In the genomic region with DNA sequence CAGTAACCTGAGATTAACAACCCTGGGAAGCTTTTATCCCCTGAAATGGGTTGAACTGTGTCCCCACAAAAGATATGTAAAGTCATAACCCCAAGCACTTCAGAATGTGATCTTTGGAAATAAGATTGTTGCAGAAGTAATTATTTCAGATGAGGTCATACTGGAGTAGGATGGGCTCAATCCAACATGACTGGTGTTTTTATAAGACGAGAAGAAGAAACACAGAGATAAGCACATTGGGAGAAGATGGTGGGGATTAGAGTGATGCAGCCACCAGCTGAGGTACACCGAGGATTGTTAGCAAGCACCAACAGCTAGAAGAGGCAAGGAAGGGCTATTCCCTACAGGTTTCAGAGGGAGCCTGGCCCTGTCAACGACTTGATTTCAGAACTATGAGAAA, we compare ENCODE assay signal across 2 cellular contexts.
TF ChIP-seq lines count a peak whose summit lies in the region.

No MANE protein-coding gene starts in this region.

TF ChIP-seq in HEK293, 187 proteins besides CTCF, POLR2A, EP300 and RAD21 (continued from another document and continues in another):
- TF ChIP-seq, protein P1, sequence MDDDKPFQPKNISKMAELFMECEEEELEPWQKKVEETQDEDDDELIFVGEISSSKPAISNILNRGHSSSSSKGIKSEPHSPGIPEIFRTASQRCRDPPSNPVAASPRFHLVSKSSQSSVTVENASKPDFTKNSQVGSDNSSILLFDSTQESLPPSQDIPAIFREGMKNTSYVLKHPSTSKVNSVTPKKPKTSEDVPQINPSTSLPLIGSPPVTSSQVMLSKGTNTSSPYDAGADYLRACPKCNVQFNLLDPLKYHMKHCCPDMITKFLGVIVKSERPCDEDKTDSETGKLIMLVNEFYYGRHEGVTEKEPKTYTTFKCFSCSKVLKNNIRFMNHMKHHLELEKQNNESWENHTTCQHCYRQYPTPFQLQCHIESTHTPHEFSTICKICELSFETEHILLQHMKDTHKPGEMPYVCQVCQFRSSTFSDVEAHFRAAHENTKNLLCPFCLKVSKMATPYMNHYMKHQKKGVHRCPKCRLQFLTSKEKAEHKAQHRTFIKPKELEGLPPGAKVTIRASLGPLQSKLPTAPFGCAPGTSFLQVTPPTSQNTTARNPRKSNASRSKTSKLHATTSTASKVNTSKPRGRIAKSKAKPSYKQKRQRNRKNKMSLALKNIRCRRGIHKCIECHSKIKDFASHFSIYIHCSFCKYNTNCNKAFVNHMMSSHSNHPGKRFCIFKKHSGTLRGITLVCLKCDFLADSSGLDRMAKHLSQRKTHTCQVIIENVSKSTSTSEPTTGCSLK (tag by site-specific recombination; IDR thresholded peaks at IDR 0.05): no peak
- no peak; the same call in 1 of the 2 replicates for TF ChIP-seq ZNF558 (tag by site-specific recombination; IDR thresholded peaks at IDR 0.05)
- TF ChIP-seq ZNF626 (tag by site-specific recombination; IDR thresholded peaks at IDR 0.05): no peak
- TF ChIP-seq, protein P2, sequence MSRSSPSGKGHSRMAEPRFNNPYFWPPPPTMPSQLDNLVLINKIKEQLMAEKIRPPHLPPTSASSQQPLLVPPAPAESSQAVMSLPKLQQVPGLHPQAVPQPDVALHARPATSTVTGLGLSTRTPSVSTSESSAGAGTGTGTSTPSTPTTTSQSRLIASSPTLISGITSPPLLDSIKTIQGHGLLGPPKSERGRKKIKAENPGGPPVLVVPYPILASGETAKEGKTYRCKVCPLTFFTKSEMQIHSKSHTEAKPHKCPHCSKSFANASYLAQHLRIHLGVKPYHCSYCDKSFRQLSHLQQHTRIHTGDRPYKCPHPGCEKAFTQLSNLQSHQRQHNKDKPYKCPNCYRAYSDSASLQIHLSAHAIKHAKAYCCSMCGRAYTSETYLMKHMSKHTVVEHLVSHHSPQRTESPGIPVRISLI (tag by site-specific recombination; IDR thresholded peaks at IDR 0.05): no peak
- TF ChIP-seq ZNF211 (tag by site-specific recombination; IDR thresholded peaks at IDR 0.05; ENCODE audit: low read depth): no peak
- 0 out of 2 replicates have a peak, but pooled peaks have one; percentile 30 for TF ChIP-seq ZXDB (tag by site-specific recombination; IDR thresholded peaks at IDR 0.05)
- no peak for TF ChIP-seq ZNF677 (tag by site-specific recombination; IDR thresholded peaks at IDR 0.05)
- TF ChIP-seq, protein P3, sequence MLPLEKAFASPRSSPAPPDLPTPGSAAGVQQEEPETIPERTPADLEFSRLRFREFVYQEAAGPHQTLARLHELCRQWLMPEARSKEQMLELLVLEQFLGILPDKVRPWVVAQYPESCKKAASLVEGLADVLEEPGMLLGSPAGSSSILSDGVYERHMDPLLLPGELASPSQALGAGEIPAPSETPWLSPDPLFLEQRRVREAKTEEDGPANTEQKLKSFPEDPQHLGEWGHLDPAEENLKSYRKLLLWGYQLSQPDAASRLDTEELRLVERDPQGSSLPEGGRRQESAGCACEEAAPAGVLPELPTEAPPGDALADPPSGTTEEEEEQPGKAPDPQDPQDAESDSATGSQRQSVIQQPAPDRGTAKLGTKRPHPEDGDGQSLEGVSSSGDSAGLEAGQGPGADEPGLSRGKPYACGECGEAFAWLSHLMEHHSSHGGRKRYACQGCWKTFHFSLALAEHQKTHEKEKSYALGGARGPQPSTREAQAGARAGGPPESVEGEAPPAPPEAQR (tag by site-specific recombination; IDR thresholded peaks at IDR 0.05): no peak
- TF ChIP-seq ZNF76 (tag by site-specific recombination; IDR thresholded peaks at IDR 0.05; ENCODE audit: borderline replicate concordance, low read depth): no peak
- TF ChIP-seq ZNF792 (tag by site-specific recombination; IDR thresholded peaks at IDR 0.05): no peak
- TF ChIP-seq ZNF610 (tag by site-specific recombination; IDR thresholded peaks at IDR 0.05; ENCODE audit: borderline replicate concordance): no peak
- no peak for TF ChIP-seq ZBTB1 (tag by site-specific recombination; IDR thresholded peaks at IDR 0.05)
- TF ChIP-seq SETDB1 (IDR thresholded peaks at IDR 0.05; ENCODE audit: insufficient read length, low read length): no peak
- TF ChIP-seq ZNF561 (tag by site-specific recombination; IDR thresholded peaks at IDR 0.05; ENCODE audit: borderline replicate concordance): no peak
- TF ChIP-seq EGR2 (tag by site-specific recombination; IDR thresholded peaks at IDR 0.05; ENCODE audit: low read depth): no peak
- no peak for TF ChIP-seq ZNF658 (tag by site-specific recombination; IDR thresholded peaks at IDR 0.05)
- no peak for TF ChIP-seq ZNF10 (tag by site-specific recombination; IDR thresholded peaks at IDR 0.05)
- no peak for TF ChIP-seq TCF7L2 (IDR thresholded peaks at IDR 0.05; ENCODE audit: borderline replicate concordance, low read depth, low read length)
- TF ChIP-seq HOXA7 (CRISPR knock-in tag; IDR thresholded peaks at IDR 0.05; ENCODE audit: borderline replicate concordance): no peak
- TF ChIP-seq ZNF174 (tag by site-specific recombination; IDR thresholded peaks at IDR 0.05): no peak
- 0 out of 2 replicates have a peak, but pooled peaks have one; percentile 49 for TF ChIP-seq ZBTB21 (tag by site-specific recombination; IDR thresholded peaks at IDR 0.05)
- no peak for TF ChIP-seq ZNF521 (tag by site-specific recombination; IDR thresholded peaks at IDR 0.05)
- TF ChIP-seq ZNF433 (tag by site-specific recombination; IDR thresholded peaks at IDR 0.05; ENCODE audit: low read depth): no peak
- TF ChIP-seq KLF8 (tag by site-specific recombination; IDR thresholded peaks at IDR 0.05): no peak
- TF ChIP-seq SALL2 (tag by site-specific recombination; IDR thresholded peaks at IDR 0.05; ENCODE audit: borderline replicate concordance): no peak
- 0 out of 2 replicates have a peak, but pooled peaks have one; percentile 10 for TF ChIP-seq SP7 (tag by site-specific recombination; IDR thresholded peaks at IDR 0.05)
- no peak for TF ChIP-seq ZNF114 (tag by site-specific recombination; IDR thresholded peaks at IDR 0.05)
- TF ChIP-seq ZNF223 (tag by site-specific recombination; IDR thresholded peaks at IDR 0.05): no peak
- no peak for TF ChIP-seq ZNF777 (tag by site-specific recombination; IDR thresholded peaks at IDR 0.05; ENCODE audit: borderline replicate concordance)
- TF ChIP-seq ZEB2 (tag by site-specific recombination; IDR thresholded peaks at IDR 0.05): peak; percentile 78; the same call in 1 of the 2 replicates
- TF ChIP-seq ZNF560 (tag by site-specific recombination; IDR thresholded peaks at IDR 0.05; ENCODE audit: borderline replicate concordance): no peak
- TF ChIP-seq ZNF660 (tag by site-specific recombination; IDR thresholded peaks at IDR 0.05): no peak

TF ChIP-seq in K562, 482 proteins besides CTCF, POLR2A, EP300 and RAD21 (continued from another document and continues in another):
- TF ChIP-seq, protein P4, sequence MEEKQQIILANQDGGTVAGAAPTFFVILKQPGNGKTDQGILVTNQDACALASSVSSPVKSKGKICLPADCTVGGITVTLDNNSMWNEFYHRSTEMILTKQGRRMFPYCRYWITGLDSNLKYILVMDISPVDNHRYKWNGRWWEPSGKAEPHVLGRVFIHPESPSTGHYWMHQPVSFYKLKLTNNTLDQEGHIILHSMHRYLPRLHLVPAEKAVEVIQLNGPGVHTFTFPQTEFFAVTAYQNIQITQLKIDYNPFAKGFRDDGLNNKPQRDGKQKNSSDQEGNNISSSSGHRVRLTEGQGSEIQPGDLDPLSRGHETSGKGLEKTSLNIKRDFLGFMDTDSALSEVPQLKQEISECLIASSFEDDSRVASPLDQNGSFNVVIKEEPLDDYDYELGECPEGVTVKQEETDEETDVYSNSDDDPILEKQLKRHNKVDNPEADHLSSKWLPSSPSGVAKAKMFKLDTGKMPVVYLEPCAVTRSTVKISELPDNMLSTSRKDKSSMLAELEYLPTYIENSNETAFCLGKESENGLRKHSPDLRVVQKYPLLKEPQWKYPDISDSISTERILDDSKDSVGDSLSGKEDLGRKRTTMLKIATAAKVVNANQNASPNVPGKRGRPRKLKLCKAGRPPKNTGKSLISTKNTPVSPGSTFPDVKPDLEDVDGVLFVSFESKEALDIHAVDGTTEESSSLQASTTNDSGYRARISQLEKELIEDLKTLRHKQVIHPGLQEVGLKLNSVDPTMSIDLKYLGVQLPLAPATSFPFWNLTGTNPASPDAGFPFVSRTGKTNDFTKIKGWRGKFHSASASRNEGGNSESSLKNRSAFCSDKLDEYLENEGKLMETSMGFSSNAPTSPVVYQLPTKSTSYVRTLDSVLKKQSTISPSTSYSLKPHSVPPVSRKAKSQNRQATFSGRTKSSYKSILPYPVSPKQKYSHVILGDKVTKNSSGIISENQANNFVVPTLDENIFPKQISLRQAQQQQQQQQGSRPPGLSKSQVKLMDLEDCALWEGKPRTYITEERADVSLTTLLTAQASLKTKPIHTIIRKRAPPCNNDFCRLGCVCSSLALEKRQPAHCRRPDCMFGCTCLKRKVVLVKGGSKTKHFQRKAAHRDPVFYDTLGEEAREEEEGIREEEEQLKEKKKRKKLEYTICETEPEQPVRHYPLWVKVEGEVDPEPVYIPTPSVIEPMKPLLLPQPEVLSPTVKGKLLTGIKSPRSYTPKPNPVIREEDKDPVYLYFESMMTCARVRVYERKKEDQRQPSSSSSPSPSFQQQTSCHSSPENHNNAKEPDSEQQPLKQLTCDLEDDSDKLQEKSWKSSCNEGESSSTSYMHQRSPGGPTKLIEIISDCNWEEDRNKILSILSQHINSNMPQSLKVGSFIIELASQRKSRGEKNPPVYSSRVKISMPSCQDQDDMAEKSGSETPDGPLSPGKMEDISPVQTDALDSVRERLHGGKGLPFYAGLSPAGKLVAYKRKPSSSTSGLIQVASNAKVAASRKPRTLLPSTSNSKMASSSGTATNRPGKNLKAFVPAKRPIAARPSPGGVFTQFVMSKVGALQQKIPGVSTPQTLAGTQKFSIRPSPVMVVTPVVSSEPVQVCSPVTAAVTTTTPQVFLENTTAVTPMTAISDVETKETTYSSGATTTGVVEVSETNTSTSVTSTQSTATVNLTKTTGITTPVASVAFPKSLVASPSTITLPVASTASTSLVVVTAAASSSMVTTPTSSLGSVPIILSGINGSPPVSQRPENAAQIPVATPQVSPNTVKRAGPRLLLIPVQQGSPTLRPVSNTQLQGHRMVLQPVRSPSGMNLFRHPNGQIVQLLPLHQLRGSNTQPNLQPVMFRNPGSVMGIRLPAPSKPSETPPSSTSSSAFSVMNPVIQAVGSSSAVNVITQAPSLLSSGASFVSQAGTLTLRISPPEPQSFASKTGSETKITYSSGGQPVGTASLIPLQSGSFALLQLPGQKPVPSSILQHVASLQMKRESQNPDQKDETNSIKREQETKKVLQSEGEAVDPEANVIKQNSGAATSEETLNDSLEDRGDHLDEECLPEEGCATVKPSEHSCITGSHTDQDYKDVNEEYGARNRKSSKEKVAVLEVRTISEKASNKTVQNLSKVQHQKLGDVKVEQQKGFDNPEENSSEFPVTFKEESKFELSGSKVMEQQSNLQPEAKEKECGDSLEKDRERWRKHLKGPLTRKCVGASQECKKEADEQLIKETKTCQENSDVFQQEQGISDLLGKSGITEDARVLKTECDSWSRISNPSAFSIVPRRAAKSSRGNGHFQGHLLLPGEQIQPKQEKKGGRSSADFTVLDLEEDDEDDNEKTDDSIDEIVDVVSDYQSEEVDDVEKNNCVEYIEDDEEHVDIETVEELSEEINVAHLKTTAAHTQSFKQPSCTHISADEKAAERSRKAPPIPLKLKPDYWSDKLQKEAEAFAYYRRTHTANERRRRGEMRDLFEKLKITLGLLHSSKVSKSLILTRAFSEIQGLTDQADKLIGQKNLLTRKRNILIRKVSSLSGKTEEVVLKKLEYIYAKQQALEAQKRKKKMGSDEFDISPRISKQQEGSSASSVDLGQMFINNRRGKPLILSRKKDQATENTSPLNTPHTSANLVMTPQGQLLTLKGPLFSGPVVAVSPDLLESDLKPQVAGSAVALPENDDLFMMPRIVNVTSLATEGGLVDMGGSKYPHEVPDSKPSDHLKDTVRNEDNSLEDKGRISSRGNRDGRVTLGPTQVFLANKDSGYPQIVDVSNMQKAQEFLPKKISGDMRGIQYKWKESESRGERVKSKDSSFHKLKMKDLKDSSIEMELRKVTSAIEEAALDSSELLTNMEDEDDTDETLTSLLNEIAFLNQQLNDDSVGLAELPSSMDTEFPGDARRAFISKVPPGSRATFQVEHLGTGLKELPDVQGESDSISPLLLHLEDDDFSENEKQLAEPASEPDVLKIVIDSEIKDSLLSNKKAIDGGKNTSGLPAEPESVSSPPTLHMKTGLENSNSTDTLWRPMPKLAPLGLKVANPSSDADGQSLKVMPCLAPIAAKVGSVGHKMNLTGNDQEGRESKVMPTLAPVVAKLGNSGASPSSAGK (IDR thresholded peaks at IDR 0.05): no peak
- TF ChIP-seq TAF1 (IDR thresholded peaks at IDR 0.05; ENCODE audit: control insufficient read depth, extremely low read depth, insufficient read depth, low read length, severe bottlenecking) (no peak), SMARCA4 (IDR thresholded peaks at IDR 0.05) (peak; percentile 52), TEAD4 (IDR thresholded peaks at IDR 0.05; ENCODE audit: low read length) (peak; percentile 61), TEAD4 (CRISPR knock-in tag; IDR thresholded peaks at IDR 0.05; ENCODE audit: borderline replicate concordance) (no peak), ZNF121 (CRISPR knock-in tag; conservative IDR thresholded peaks at IDR 0.05) (no peak), U2AF1 (optimal IDR thresholded peaks at IDR 0.05; ENCODE audit: low read depth, low read length) (no peak), SMARCE1 (IDR thresholded peaks at IDR 0.05) (peak; percentile 49; the same call in 1 of the 2 replicates), CBFA2T2 (conservative IDR thresholded peaks at IDR 0.05) (peak; percentile 44), TAL1 (IDR thresholded peaks at IDR 0.05) (peak; percentile 55), NCOR1 (IDR thresholded peaks at IDR 0.05) (no peak), NONO (IDR thresholded peaks at IDR 0.05; ENCODE audit: low read depth in 2 of 2, low read length in 1 of 2) (no peak), SMARCC2 (IDR thresholded peaks at IDR 0.05; ENCODE audit: low read depth) (0 out of 2 replicates have a peak, but pooled peaks have one; percentile 29), YBX1 (IDR thresholded peaks at IDR 0.05) (no peak), SAFB (IDR thresholded peaks at IDR 0.05; ENCODE audit: borderline replicate concordance, low read depth, low read length) (no peak), LEF1 (IDR thresholded peaks at IDR 0.05) (no peak), DPF2 (IDR thresholded peaks at IDR 0.05) (peak; percentile 66), POLR2AphosphoS2 (IDR thresholded peaks at IDR 0.05; ENCODE audit: low read length) (no peak)
- TF ChIP-seq, protein P5, sequence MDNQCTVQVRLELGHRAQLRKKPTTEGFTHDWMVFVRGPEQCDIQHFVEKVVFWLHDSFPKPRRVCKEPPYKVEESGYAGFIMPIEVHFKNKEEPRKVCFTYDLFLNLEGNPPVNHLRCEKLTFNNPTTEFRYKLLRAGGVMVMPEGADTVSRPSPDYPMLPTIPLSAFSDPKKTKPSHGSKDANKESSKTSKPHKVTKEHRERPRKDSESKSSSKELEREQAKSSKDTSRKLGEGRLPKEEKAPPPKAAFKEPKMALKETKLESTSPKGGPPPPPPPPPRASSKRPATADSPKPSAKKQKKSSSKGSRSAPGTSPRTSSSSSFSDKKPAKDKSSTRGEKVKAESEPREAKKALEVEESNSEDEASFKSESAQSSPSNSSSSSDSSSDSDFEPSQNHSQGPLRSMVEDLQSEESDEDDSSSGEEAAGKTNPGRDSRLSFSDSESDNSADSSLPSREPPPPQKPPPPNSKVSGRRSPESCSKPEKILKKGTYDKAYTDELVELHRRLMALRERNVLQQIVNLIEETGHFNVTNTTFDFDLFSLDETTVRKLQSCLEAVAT (IDR thresholded peaks at IDR 0.05): no peak
- TF ChIP-seq, protein P6, sequence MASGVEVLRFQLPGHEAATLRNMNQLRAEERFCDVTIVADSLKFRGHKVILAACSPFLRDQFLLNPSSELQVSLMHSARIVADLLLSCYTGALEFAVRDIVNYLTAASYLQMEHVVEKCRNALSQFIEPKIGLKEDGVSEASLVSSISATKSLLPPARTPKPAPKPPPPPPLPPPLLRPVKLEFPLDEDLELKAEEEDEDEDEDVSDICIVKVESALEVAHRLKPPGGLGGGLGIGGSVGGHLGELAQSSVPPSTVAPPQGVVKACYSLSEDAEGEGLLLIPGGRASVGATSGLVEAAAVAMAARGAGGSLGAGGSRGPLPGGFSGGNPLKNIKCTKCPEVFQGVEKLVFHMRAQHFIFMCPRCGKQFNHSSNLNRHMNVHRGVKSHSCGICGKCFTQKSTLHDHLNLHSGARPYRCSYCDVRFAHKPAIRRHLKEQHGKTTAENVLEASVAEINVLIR (CRISPR knock-in tag; IDR thresholded peaks at IDR 0.05): no peak
